1 cellular context compared by ENCODE assay signal in the genomic region with DNA sequence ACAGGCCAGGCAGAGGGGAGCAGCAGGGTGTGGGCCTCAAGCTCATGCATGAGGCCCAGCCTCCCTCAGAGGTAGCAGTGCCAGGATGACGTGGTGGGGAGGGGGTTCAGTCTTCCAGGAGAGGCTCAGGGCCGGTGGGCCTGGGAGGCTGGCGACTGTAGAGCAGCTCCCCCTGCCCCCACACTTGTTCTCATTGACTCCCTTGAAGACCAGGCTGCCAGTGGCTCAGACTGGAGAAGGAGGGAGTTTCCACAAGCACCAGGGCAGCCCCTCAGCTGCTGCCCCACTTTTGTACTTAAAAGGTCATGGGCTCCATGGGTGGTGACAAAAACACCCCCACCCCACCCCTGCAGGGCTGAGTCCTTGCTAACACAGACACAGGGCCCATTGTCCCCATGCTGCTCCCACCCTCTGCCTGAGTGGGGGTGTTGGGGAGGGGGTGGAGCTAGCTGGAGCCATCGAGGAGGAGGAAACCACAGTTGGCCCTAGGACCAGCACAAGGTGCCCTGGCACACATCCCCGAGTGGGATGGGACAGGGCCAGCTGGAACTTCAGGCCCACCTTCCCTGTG.
A peak's percentile ranks its signal among the peaks of the same experiment; 100 is the strongest.
TF ChIP-seq lines count a peak whose summit lies in the region.

No MANE protein-coding gene starts in this region.

TF ChIP-seq in GM12878, 131 proteins besides CTCF, POLR2A, EP300 and RAD21 (continued from another document):
- no peak for TF ChIP-seq ZNF384 (IDR thresholded peaks at IDR 0.05; ENCODE audit: borderline replicate concordance, low read depth, low read length)
- TF ChIP-seq NBN (IDR thresholded peaks at IDR 0.05), result 0 out of 2 replicates have a peak, but pooled peaks have one; percentile 10
- TF ChIP-seq ZNF622 (IDR thresholded peaks at IDR 0.05), result no peak
- TF ChIP-seq BACH1 (IDR thresholded peaks at IDR 0.05; ENCODE audit: borderline replicate concordance), result no peak
- no peak for TF ChIP-seq SREBF2 (IDR thresholded peaks at IDR 0.05; ENCODE audit: low read length)
- no peak for TF ChIP-seq TCF7 (IDR thresholded peaks at IDR 0.05; ENCODE audit: borderline replicate concordance)
- no peak for TF ChIP-seq STAT1 (conservative IDR thresholded peaks at IDR 0.05)
- TF ChIP-seq, protein P1, sequence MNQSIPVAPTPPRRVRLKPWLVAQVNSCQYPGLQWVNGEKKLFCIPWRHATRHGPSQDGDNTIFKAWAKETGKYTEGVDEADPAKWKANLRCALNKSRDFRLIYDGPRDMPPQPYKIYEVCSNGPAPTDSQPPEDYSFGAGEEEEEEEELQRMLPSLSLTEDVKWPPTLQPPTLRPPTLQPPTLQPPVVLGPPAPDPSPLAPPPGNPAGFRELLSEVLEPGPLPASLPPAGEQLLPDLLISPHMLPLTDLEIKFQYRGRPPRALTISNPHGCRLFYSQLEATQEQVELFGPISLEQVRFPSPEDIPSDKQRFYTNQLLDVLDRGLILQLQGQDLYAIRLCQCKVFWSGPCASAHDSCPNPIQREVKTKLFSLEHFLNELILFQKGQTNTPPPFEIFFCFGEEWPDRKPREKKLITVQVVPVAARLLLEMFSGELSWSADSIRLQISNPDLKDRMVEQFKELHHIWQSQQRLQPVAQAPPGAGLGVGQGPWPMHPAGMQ (IDR thresholded peaks at IDR 0.05; ENCODE audit: borderline replicate concordance), result no peak
- no peak for TF ChIP-seq MTA2 (IDR thresholded peaks at IDR 0.05; ENCODE audit: low read depth)
- TF ChIP-seq, protein P2, sequence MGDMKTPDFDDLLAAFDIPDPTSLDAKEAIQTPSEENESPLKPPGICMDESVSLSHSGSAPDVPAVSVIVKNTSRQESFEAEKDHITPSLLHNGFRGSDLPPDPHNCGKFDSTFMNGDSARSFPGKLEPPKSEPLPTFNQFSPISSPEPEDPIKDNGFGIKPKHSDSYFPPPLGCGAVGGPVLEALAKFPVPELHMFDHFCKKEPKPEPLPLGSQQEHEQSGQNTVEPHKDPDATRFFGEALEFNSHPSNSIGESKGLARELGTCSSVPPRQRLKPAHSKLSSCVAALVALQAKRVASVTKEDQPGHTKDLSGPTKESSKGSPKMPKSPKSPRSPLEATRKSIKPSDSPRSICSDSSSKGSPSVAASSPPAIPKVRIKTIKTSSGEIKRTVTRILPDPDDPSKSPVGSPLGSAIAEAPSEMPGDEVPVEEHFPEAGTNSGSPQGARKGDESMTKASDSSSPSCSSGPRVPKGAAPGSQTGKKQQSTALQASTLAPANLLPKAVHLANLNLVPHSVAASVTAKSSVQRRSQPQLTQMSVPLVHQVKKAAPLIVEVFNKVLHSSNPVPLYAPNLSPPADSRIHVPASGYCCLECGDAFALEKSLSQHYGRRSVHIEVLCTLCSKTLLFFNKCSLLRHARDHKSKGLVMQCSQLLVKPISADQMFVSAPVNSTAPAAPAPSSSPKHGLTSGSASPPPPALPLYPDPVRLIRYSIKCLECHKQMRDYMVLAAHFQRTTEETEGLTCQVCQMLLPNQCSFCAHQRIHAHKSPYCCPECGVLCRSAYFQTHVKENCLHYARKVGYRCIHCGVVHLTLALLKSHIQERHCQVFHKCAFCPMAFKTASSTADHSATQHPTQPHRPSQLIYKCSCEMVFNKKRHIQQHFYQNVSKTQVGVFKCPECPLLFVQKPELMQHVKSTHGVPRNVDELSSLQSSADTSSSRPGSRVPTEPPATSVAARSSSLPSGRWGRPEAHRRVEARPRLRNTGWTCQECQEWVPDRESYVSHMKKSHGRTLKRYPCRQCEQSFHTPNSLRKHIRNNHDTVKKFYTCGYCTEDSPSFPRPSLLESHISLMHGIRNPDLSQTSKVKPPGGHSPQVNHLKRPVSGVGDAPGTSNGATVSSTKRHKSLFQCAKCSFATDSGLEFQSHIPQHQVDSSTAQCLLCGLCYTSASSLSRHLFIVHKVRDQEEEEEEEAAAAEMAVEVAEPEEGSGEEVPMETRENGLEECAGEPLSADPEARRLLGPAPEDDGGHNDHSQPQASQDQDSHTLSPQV (IDR thresholded peaks at IDR 0.05), result peak; percentile 48; the same call in 1 of the 2 replicates
- peak; percentile 12 for TF ChIP-seq SP1 (IDR thresholded peaks at IDR 0.05; ENCODE audit: low read depth, low read length)
- no peak for TF ChIP-seq RFX5 (IDR thresholded peaks at IDR 0.05; ENCODE audit: low read depth, low read length)
- peak; percentile 50; the same call in 1 of the 2 replicates for TF ChIP-seq POLR2AphosphoS5 (IDR thresholded peaks at IDR 0.05; ENCODE audit: low read length)
- peak; percentile 75 for TF ChIP-seq RELA (IDR thresholded peaks at IDR 0.05; ENCODE audit: borderline replicate concordance, partially characterized antibody)
- TF ChIP-seq, protein P3, sequence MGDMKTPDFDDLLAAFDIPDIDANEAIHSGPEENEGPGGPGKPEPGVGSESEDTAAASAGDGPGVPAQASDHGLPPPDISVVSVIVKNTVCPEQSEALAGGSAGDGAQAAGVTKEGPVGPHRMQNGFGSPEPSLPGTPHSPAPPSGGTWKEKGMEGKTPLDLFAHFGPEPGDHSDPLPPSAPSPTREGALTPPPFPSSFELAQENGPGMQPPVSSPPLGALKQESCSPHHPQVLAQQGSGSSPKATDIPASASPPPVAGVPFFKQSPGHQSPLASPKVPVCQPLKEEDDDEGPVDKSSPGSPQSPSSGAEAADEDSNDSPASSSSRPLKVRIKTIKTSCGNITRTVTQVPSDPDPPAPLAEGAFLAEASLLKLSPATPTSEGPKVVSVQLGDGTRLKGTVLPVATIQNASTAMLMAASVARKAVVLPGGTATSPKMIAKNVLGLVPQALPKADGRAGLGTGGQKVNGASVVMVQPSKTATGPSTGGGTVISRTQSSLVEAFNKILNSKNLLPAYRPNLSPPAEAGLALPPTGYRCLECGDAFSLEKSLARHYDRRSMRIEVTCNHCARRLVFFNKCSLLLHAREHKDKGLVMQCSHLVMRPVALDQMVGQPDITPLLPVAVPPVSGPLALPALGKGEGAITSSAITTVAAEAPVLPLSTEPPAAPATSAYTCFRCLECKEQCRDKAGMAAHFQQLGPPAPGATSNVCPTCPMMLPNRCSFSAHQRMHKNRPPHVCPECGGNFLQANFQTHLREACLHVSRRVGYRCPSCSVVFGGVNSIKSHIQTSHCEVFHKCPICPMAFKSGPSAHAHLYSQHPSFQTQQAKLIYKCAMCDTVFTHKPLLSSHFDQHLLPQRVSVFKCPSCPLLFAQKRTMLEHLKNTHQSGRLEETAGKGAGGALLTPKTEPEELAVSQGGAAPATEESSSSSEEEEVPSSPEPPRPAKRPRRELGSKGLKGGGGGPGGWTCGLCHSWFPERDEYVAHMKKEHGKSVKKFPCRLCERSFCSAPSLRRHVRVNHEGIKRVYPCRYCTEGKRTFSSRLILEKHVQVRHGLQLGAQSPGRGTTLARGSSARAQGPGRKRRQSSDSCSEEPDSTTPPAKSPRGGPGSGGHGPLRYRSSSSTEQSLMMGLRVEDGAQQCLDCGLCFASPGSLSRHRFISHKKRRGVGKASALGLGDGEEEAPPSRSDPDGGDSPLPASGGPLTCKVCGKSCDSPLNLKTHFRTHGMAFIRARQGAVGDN (IDR thresholded peaks at IDR 0.05), result peak; percentile 80
- TF ChIP-seq TAF1 (IDR thresholded peaks at IDR 0.05; ENCODE audit: borderline replicate concordance, low read depth, low read length), result no peak
- TF ChIP-seq CHD2 (IDR thresholded peaks at IDR 0.05; ENCODE audit: borderline replicate concordance, low read depth, low read length), result 0 out of 2 replicates have a peak, but pooled peaks have one; percentile 7
- TF ChIP-seq, protein P4, sequence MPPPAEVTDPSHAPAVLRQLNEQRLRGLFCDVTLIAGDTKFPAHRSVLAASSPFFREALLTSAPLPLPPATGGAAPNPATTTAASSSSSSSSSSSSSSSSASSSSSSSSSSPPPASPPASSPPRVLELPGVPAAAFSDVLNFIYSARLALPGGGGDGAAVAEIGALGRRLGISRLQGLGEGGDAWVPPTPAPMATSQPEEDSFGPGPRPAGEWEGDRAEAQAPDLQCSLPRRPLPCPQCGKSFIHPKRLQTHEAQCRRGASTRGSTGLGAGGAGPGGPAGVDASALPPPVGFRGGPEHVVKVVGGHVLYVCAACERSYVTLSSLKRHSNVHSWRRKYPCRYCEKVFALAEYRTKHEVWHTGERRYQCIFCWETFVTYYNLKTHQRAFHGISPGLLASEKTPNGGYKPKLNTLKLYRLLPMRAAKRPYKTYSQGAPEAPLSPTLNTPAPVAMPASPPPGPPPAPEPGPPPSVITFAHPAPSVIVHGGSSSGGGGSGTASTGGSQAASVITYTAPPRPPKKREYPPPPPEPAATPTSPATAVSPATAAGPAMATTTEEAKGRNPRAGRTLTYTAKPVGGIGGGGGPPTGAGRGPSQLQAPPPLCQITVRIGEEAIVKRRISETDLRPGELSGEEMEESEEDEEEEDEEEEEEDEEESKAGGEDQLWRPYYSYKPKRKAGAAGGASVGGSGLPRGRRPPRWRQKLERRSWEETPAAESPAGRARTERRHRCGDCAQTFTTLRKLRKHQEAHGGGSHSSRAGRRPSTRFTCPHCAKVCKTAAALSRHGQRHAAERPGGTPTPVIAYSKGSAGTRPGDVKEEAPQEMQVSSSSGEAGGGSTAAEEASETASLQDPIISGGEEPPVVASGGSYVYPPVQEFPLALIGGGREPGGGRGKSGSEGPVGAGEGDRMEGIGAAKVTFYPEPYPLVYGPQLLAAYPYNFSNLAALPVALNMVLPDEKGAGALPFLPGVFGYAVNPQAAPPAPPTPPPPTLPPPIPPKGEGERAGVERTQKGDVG (CRISPR knock-in tag; IDR thresholded peaks at IDR 0.05), result no peak
- TF ChIP-seq BCL11A (IDR thresholded peaks at IDR 0.05; ENCODE audit: low read depth, low read length), result no peak
- TF ChIP-seq RCOR1 (conservative IDR thresholded peaks at IDR 0.05; ENCODE audit: low read depth, low read length), result no peak
- TF ChIP-seq, protein P5, sequence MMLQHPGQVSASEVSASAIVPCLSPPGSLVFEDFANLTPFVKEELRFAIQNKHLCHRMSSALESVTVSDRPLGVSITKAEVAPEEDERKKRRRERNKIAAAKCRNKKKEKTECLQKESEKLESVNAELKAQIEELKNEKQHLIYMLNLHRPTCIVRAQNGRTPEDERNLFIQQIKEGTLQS (IDR thresholded peaks at IDR 0.05; ENCODE audit: borderline replicate concordance, extremely low read depth, low read depth, low read length), result no peak
- TF ChIP-seq ZNF24 (IDR thresholded peaks at IDR 0.05), result no peak
- TF ChIP-seq JUNB (IDR thresholded peaks at IDR 0.05), result no peak
